Comparison of ENCODE assay signal across 1 cellular context in the genomic region with DNA sequence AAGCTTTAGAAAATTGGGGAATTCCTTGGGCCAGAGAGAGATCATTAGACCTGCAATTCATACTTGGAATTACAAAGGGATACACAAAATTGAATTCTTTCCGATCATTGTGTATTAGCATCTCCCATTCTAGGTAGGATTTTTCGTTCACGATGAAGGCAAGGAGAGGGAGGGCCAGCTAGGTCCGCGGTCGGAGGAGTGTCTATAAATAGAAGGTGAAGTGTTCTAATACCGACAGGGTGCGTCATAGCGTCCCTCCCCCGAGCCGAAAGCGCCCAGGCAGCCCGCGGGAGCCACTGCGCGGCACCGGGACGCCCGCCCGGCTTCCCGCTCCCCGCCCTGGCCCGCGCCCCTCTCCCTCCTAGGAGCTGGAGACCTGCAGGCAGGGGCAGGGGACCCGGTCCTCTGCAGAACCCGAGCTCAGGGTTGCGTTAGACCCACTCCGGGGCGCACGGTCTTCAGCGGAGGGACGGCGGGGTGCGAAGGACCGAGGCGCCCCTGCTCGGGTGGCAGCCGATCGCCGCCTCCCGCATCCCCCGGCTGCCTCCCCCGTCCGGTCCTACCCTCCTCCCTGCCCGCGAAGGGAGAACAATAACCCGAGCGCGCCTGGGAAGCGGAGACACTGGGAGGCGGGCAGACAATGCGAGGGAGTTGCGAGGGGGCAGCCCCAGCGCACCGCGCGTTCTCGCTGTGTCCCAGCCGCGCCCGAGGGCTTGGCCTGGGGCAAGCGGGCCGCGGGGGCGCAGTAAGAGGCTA.
TF ChIP-seq lines count a peak whose summit lies in the region.

No MANE protein-coding gene starts in this region.

TF ChIP-seq in HEK293, 187 proteins besides CTCF, POLR2A, EP300 and RAD21 (continued from another document and continues in another):
- TF ChIP-seq, protein P1, sequence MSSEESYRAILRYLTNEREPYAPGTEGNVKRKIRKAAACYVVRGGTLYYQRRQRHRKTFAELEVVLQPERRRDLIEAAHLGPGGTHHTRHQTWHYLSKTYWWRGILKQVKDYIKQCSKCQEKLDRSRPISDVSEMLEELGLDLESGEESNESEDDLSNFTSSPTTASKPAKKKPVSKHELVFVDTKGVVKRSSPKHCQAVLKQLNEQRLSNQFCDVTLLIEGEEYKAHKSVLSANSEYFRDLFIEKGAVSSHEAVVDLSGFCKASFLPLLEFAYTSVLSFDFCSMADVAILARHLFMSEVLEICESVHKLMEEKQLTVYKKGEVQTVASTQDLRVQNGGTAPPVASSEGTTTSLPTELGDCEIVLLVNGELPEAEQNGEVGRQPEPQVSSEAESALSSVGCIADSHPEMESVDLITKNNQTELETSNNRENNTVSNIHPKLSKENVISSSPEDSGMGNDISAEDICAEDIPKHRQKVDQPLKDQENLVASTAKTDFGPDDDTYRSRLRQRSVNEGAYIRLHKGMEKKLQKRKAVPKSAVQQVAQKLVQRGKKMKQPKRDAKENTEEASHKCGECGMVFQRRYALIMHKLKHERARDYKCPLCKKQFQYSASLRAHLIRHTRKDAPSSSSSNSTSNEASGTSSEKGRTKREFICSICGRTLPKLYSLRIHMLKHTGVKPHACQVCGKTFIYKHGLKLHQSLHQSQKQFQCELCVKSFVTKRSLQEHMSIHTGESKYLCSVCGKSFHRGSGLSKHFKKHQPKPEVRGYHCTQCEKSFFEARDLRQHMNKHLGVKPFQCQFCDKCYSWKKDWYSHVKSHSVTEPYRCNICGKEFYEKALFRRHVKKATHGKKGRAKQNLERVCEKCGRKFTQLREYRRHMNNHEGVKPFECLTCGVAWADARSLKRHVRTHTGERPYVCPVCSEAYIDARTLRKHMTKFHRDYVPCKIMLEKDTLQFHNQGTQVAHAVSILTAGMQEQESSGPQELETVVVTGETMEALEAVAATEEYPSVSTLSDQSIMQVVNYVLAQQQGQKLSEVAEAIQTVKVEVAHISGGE (tag by site-specific recombination; conservative IDR thresholded peaks at IDR 0.05; ENCODE audit: low read depth) = peak; percentile 67
- TF ChIP-seq, protein P2, sequence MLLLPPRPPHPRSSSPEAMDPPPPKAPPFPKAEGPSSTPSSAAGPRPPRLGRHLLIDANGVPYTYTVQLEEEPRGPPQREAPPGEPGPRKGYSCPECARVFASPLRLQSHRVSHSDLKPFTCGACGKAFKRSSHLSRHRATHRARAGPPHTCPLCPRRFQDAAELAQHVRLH (tag by site-specific recombination; IDR thresholded peaks at IDR 0.05) = no peak; the same call in 1 of the 2 replicates
- TF ChIP-seq ZSCAN30 (tag by site-specific recombination; IDR thresholded peaks at IDR 0.05) (0 out of 2 replicates have a peak, but pooled peaks have one; percentile 45), ZBTB17 (tag by site-specific recombination; IDR thresholded peaks at IDR 0.05) (peak; percentile 90), ZBTB20 (tag by site-specific recombination; IDR thresholded peaks at IDR 0.05) (peak; percentile 99), ZNF37A (tag by site-specific recombination; IDR thresholded peaks at IDR 0.05) (0 out of 2 replicates have a peak, but pooled peaks have one; percentile 19), ZNF23 (tag by site-specific recombination; IDR thresholded peaks at IDR 0.05; ENCODE audit: borderline replicate concordance) (no peak), ZSCAN23 (tag by site-specific recombination; IDR thresholded peaks at IDR 0.05) (no peak), ZNF423 (tag by site-specific recombination; IDR thresholded peaks at IDR 0.05) (0 out of 2 replicates have a peak, but pooled peaks have one; percentile 53), ZBTB21 (tag by site-specific recombination; IDR thresholded peaks at IDR 0.05) (0 out of 2 replicates have a peak, but pooled peaks have one; percentile 33), ZIC2 (tag by site-specific recombination; IDR thresholded peaks at IDR 0.05) (peak; percentile 73), ZSCAN16 (tag by site-specific recombination; IDR thresholded peaks at IDR 0.05) (no peak), ZNF335 (tag by site-specific recombination; conservative IDR thresholded peaks at IDR 0.05) (peak; percentile 67; the same call in 1 of the 2 replicates), ZNF155 (tag by site-specific recombination; IDR thresholded peaks at IDR 0.05) (no peak), ZNF843 (tag by site-specific recombination; IDR thresholded peaks at IDR 0.05) (0 out of 2 replicates have a peak, but pooled peaks have one; percentile 26), ZNF311 (tag by site-specific recombination; IDR thresholded peaks at IDR 0.05; ENCODE audit: borderline replicate concordance) (no peak), ZNF837 (tag by site-specific recombination; IDR thresholded peaks at IDR 0.05) (no peak), KLF10 (tag by site-specific recombination; IDR thresholded peaks at IDR 0.05) (peak; percentile 52; the same call in 1 of the 2 replicates), ZNF2 (tag by site-specific recombination; IDR thresholded peaks at IDR 0.05) (peak; percentile 72; the same call in 1 of the 2 replicates)
- TF ChIP-seq, protein P3, sequence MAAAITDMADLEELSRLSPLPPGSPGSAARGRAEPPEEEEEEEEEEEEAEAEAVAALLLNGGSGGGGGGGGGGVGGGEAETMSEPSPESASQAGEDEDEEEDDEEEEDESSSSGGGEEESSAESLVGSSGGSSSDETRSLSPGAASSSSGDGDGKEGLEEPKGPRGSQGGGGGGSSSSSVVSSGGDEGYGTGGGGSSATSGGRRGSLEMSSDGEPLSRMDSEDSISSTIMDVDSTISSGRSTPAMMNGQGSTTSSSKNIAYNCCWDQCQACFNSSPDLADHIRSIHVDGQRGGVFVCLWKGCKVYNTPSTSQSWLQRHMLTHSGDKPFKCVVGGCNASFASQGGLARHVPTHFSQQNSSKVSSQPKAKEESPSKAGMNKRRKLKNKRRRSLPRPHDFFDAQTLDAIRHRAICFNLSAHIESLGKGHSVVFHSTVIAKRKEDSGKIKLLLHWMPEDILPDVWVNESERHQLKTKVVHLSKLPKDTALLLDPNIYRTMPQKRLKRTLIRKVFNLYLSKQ (tag by site-specific recombination; IDR thresholded peaks at IDR 0.05; ENCODE audit: borderline replicate concordance) = no peak
- TF ChIP-seq, protein P4, sequence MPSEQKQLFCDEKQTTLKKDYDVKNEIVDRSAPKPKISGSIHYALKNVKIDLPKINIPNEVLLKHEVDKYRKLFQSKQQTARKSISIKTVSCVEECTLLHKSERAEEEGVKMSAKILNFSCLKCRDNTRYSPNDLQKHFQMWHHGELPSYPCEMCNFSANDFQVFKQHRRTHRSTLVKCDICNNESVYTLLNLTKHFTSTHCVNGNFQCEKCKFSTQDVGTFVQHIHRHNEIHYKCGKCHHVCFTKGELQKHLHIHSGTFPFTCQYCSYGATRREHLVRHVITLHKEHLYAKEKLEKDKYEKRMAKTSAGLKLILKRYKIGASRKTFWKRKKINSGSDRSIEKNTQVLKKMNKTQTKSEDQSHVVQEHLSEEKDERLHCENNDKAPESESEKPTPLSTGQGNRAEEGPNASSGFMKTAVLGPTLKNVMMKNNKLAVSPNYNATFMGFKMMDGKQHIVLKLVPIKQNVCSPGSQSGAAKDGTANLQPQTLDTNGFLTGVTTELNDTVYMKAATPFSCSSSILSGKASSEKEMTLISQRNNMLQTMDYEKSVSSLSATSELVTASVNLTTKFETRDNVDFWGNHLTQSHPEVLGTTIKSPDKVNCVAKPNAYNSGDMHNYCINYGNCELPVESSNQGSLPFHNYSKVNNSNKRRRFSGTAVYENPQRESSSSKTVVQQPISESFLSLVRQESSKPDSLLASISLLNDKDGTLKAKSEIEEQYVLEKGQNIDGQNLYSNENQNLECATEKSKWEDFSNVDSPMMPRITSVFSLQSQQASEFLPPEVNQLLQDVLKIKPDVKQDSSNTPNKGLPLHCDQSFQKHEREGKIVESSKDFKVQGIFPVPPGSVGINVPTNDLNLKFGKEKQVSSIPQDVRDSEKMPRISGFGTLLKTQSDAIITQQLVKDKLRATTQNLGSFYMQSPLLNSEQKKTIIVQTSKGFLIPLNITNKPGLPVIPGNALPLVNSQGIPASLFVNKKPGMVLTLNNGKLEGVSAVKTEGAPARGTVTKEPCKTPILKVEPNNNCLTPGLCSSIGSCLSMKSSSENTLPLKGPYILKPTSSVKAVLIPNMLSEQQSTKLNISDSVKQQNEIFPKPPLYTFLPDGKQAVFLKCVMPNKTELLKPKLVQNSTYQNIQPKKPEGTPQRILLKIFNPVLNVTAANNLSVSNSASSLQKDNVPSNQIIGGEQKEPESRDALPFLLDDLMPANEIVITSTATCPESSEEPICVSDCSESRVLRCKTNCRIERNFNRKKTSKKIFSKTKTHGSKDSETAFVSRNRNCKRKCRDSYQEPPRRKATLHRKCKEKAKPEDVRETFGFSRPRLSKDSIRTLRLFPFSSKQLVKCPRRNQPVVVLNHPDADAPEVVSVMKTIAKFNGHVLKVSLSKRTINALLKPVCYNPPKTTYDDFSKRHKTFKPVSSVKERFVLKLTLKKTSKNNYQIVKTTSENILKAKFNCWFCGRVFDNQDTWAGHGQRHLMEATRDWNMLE (tag by site-specific recombination; conservative IDR thresholded peaks at IDR 0.05; ENCODE audit: low read depth) = no peak
- TF ChIP-seq, protein P5, sequence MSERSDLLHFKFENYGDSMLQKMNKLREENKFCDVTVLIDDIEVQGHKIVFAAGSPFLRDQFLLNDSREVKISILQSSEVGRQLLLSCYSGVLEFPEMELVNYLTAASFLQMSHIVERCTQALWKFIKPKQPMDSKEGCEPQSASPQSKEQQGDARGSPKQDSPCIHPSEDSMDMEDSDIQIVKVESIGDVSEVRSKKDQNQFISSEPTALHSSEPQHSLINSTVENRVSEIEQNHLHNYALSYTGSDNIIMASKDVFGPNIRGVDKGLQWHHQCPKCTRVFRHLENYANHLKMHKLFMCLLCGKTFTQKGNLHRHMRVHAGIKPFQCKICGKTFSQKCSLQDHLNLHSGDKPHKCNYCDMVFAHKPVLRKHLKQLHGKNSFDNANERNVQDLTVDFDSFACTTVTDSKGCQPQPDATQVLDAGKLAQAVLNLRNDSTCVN (tag by site-specific recombination; optimal IDR thresholded peaks at IDR 0.05) = peak; percentile 95
- TF ChIP-seq, protein P6, sequence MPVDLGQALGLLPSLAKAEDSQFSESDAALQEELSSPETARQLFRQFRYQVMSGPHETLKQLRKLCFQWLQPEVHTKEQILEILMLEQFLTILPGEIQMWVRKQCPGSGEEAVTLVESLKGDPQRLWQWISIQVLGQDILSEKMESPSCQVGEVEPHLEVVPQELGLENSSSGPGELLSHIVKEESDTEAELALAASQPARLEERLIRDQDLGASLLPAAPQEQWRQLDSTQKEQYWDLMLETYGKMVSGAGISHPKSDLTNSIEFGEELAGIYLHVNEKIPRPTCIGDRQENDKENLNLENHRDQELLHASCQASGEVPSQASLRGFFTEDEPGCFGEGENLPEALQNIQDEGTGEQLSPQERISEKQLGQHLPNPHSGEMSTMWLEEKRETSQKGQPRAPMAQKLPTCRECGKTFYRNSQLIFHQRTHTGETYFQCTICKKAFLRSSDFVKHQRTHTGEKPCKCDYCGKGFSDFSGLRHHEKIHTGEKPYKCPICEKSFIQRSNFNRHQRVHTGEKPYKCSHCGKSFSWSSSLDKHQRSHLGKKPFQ (tag by site-specific recombination; IDR thresholded peaks at IDR 0.05) = no peak
- TF ChIP-seq, protein P7, sequence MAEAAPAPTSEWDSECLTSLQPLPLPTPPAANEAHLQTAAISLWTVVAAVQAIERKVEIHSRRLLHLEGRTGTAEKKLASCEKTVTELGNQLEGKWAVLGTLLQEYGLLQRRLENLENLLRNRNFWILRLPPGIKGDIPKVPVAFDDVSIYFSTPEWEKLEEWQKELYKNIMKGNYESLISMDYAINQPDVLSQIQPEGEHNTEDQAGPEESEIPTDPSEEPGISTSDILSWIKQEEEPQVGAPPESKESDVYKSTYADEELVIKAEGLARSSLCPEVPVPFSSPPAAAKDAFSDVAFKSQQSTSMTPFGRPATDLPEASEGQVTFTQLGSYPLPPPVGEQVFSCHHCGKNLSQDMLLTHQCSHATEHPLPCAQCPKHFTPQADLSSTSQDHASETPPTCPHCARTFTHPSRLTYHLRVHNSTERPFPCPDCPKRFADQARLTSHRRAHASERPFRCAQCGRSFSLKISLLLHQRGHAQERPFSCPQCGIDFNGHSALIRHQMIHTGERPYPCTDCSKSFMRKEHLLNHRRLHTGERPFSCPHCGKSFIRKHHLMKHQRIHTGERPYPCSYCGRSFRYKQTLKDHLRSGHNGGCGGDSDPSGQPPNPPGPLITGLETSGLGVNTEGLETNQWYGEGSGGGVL (tag by site-specific recombination; IDR thresholded peaks at IDR 0.05) = peak; percentile 85
- TF ChIP-seq, protein P8, sequence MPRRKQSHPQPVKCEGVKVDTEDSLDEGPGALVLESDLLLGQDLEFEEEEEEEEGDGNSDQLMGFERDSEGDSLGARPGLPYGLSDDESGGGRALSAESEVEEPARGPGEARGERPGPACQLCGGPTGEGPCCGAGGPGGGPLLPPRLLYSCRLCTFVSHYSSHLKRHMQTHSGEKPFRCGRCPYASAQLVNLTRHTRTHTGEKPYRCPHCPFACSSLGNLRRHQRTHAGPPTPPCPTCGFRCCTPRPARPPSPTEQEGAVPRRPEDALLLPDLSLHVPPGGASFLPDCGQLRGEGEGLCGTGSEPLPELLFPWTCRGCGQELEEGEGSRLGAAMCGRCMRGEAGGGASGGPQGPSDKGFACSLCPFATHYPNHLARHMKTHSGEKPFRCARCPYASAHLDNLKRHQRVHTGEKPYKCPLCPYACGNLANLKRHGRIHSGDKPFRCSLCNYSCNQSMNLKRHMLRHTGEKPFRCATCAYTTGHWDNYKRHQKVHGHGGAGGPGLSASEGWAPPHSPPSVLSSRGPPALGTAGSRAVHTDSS (tag by site-specific recombination; IDR thresholded peaks at IDR 0.05) = no peak
- TF ChIP-seq, protein P9, sequence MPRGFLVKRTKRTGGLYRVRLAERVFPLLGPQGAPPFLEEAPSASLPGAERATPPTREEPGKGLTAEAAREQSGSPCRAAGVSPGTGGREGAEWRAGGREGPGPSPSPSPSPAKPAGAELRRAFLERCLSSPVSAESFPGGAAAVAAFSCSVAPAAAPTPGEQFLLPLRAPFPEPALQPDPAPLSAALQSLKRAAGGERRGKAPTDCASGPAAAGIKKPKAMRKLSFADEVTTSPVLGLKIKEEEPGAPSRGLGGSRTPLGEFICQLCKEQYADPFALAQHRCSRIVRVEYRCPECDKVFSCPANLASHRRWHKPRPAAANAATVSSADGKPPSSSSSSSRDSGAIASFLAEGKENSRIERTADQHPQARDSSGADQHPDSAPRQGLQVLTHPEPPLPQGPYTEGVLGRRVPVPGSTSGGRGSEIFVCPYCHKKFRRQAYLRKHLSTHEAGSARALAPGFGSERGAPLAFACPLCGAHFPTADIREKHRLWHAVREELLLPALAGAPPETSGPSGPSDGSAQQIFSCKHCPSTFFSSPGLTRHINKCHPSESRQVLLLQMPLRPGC (tag by site-specific recombination; IDR thresholded peaks at IDR 0.05) = peak; percentile 47; the same call in 1 of the 2 replicates
- TF ChIP-seq, protein P10, sequence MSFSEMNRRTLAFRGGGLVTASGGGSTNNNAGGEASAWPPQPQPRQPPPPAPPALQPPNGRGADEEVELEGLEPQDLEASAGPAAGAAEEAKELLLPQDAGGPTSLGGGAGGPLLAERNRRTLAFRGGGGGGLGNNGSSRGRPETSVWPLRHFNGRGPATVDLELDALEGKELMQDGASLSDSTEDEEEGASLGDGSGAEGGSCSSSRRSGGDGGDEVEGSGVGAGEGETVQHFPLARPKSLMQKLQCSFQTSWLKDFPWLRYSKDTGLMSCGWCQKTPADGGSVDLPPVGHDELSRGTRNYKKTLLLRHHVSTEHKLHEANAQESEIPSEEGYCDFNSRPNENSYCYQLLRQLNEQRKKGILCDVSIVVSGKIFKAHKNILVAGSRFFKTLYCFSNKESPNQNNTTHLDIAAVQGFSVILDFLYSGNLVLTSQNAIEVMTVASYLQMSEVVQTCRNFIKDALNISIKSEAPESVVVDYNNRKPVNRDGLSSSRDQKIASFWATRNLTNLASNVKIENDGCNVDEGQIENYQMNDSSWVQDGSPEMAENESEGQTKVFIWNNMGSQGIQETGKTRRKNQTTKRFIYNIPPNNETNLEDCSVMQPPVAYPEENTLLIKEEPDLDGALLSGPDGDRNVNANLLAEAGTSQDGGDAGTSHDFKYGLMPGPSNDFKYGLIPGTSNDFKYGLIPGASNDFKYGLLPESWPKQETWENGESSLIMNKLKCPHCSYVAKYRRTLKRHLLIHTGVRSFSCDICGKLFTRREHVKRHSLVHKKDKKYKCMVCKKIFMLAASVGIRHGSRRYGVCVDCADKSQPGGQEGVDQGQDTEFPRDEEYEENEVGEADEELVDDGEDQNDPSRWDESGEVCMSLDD (tag by site-specific recombination; IDR thresholded peaks at IDR 0.05) = peak; percentile 85
